Comparison of ENCODE assay signal across 14 cellular contexts in the genomic region with DNA sequence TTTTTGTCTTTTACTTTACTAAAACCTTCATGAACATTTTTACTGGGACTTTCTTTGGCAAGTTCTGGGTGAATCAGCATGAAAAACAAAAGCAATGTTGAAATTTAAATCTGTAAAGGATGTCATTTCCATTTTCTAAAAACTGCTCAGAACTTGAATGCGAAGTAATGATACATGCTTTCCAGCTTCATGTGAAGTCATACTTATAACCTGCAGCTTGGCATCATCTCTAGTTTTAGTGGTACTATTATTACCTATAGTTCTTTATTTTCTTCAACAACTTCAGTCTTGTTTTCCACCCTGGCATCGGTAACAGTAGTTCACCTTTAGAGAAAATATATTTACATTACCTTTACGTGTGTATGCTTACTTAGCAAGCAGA.
DNase-seq lines count a peak whose midpoint lies in the region; ATAC-seq, FAIRE-seq and TF ChIP-seq lines count a peak whose summit lies in the region.
"Had no signal": no experiment of that assay in that cellular context is flagged by ENCODE, and none has a peak within 500 bp of the region (broad histone marks: within the 10 kb centered on the region; RNA-seq: fewer than 3 reads in every experiment).

No MANE protein-coding gene starts in this region.

- dilution Hi-C loops in keratinocyte (cut with MboI; ENCODE audit: extremely low pct_ligation_motif_present, low sequenced_read_pairs), result no loop called here

- peak overlapping the region; percentile 62 for H3K4me2 ChIP-seq in keratinocyte (ENCODE audit: control insufficient read depth, extremely low read depth, insufficient read depth, low read depth, low read length)
- H3K4me2 ChIP-seq: hepatocyte had no signal

- 53 to 55% methylated on average over 3 of the region's 3 CpGs for WGBS in aorta, 2 donors

- peak overlapping the region; percentile 11 for H3K9ac ChIP-seq in keratinocyte (ENCODE audit: control insufficient read depth, extremely low read depth, insufficient read depth, low read length)

- H2AFZ ChIP-seq in keratinocyte (ENCODE audit: control insufficient read depth, low read length), result no peak overlapping the region
- H2AFZ ChIP-seq: hepatocyte had no signal

- peaks cover 32% of the 10 kb centered on the region for H3K4me1 ChIP-seq in keratinocyte (ENCODE audit: control insufficient read depth, extremely low read depth, insufficient read depth, low read length)
- peaks cover 0 to 2% of the 10 kb centered on the region in 2 donors for H3K4me1 ChIP-seq in aorta (ENCODE audit: control insufficient read depth in 1 of 2, insufficient read depth in 2 of 2, low read length in 2 of 2)
- H3K4me1 ChIP-seq: colonic mucosa, SJCRH30 had no signal

- no peaks in the 10 kb centered on the region for H3K36me3 ChIP-seq in keratinocyte (ENCODE audit: control insufficient read depth in 2 of 2, extremely low read depth in 1 of 2, insufficient read depth in 2 of 2, low read length in 2 of 2)
- no peaks in the 10 kb centered on the region for H3K36me3 ChIP-seq in aorta (ENCODE audit: control insufficient read depth in 1 of 2, insufficient read depth in 2 of 2, low read length in 1 of 2)
- H3K36me3 ChIP-seq: colonic mucosa, SJCRH30 had no signal

- H3K4me3 ChIP-seq in AG04450 (ENCODE audit: low read depth, low read length) (no peak overlapping the region), keratinocyte (ENCODE audit: control insufficient read depth in 2 of 3, extremely low read depth in 1 of 3, insufficient read depth in 2 of 3, low read depth in 1 of 3, low read length in 3 of 3) (peak overlapping the region in 1 of 3 experiments; percentile 25), aorta (ENCODE audit: low read length in 2 of 2) (no peak overlapping the region)
- H3K4me3 ChIP-seq: colonic mucosa, hepatocyte, SJCRH30 had no signal

- H3K27me3 Mint-ChIP-seq in activated T-helper 1 cell treated with anti-CD3 and anti-CD28 coated beads, Interleukin-12 subunit alpha, Interleukin-12 subunit beta, Interleukin-2, Interleukin-4 antibody, amounts not matched to agents 30 ng/mL and 10 ng/mL and 1 ng/mL, durations not matched to agents 14 hours and 24 hours and 36 hours (ENCODE audit: insufficient read depth), result no peaks in the 10 kb centered on the region

- no peak for FAIRE-seq in keratinocyte (lab: Jason Lieb, UNC)

- peak; percentile 29 for ATAC-seq in GM21529 (IDR thresholded peaks at IDR 0.05; ENCODE audit: unreplicated experiment)
- ATAC-seq in aorta (ENCODE audit: low FRiP score), result no peak
- ATAC-seq: left cardiac atrium had no signal

- peaks cover 19% of the 10 kb centered on the region for H3K4me1 Mint-ChIP-seq in activated T-helper 1 cell treated with anti-CD3 and anti-CD28 coated beads, Interleukin-12 subunit alpha, Interleukin-12 subunit beta, Interleukin-2, Interleukin-4 antibody, amounts not matched to agents 30 ng/mL and 10 ng/mL and 1 ng/mL, durations not matched to agents 14 hours and 24 hours and 36 hours (ENCODE audit: low read depth)

- H3K9me3 Mint-ChIP-seq in activated T-helper 1 cell treated with anti-CD3 and anti-CD28 coated beads, Interleukin-12 subunit alpha, Interleukin-12 subunit beta, Interleukin-2, Interleukin-4 antibody, amounts not matched to agents 30 ng/mL and 10 ng/mL and 1 ng/mL, durations not matched to agents 14 hours and 24 hours and 36 hours, result peaks cover 24% of the 10 kb centered on the region

- CTCF ChIA-PET in AG04450 (lab: Charles Lee), result no interaction called here

- no peak for DNase-seq in AG04450 (ENCODE audit: low read depth, low spot score)
- no peak for DNase-seq in activated T-helper 1 cell treated with anti-CD3 and anti-CD28 coated beads, Interleukin-12 subunit alpha, Interleukin-12 subunit beta, Interleukin-2, Interleukin-4 antibody, amounts not matched to agents 30 ng/mL and 10 ng/mL and 1 ng/mL, durations not matched to agents 14 hours and 24 hours and 36 hours (ENCODE audit: low spot score)
- DNase-seq in keratinocyte (ENCODE audit: low read depth, low spot score), result no peak
- no peak for DNase-seq in glomerular visceral epithelial cell (ENCODE audit: extremely low spot score)
- no peak for DNase-seq in aorta
- no peak for DNase-seq in OCI-M2 (lab: John Stamatoyannopoulos, UW; ENCODE audit: unreplicated experiment)
- no peak for DNase-seq in HK-2 (ENCODE audit: unreplicated experiment)
- DNase-seq: colonic mucosa, DMS153, erythroblast, left cardiac atrium, SJCRH30 had no signal

- POLR2A ChIA-PET in AG04450 (lab: Yijun Ruan, JAX), result interaction anchor here (1.0 to 3.3 kb wide), 8 partner anchors 20 to 149 kb away, joined by 3 to 18 read pairs (median 4); no protein-coding TSS in a partner anchor

- intact Hi-C loops in activated T-helper 1 cell treated with anti-CD3 and anti-CD28 coated beads, Interleukin-12 subunit alpha, Interleukin-12 subunit beta, Interleukin-2, Interleukin-4 antibody, amounts not matched to agents 30 ng/mL and 10 ng/mL and 1 ng/mL, durations not matched to agents 14 hours and 24 hours and 36 hours (cut with micrococcal nuclease), result loop anchor here (1.0 to 10.0 kb wide), 6 partner anchors 93 to 313 kb away; no protein-coding TSS in a partner anchor
- intact Hi-C loops in aorta (cut with DNase I), result loop anchor here in 1 of 2 donors (5.0 kb wide), 1 partner anchor 95 kb away; no protein-coding TSS in a partner anchor

- no peaks in the 10 kb centered on the region for H3K9me1 ChIP-seq in keratinocyte (ENCODE audit: control insufficient read depth, extremely low read depth, insufficient read depth, low read length)

- peaks cover 4% of the 10 kb centered on the region for H3K36me3 Mint-ChIP-seq in activated T-helper 1 cell treated with anti-CD3 and anti-CD28 coated beads, Interleukin-12 subunit alpha, Interleukin-12 subunit beta, Interleukin-2, Interleukin-4 antibody, amounts not matched to agents 30 ng/mL and 10 ng/mL and 1 ng/mL, durations not matched to agents 14 hours and 24 hours and 36 hours (ENCODE audit: low read depth)

- H3K27ac ChIP-seq in AG04450 (ENCODE audit: low read depth, low read length), result peak overlapping the region; percentile 85
- H3K27ac ChIP-seq in keratinocyte (ENCODE audit: control insufficient read depth, insufficient read depth, low read length), result peak overlapping the region; percentile 85
- peak overlapping the region in 1 of 2 donors; percentile 74 for H3K27ac ChIP-seq in aorta (ENCODE audit: low read depth in 1 of 2, low read length in 2 of 2)
- H3K27ac ChIP-seq: colonic mucosa, SJCRH30 had no signal

- peak overlapping the region; percentile 91 for H3K27ac Mint-ChIP-seq in activated T-helper 1 cell treated with anti-CD3 and anti-CD28 coated beads, Interleukin-12 subunit alpha, Interleukin-12 subunit beta, Interleukin-2, Interleukin-4 antibody, amounts not matched to agents 30 ng/mL and 10 ng/mL and 1 ng/mL, durations not matched to agents 14 hours and 24 hours and 36 hours

- no peaks in the 10 kb centered on the region for H3K79me2 ChIP-seq in keratinocyte (ENCODE audit: control insufficient read depth, insufficient read depth, low read length)
- H3K79me2 ChIP-seq: hepatocyte had no signal

- no peaks in the 10 kb centered on the region for H4K20me1 ChIP-seq in keratinocyte (ENCODE audit: control insufficient read depth, extremely low read depth, insufficient read depth, low read length)

- H3K27me3 ChIP-seq in AG04450 (ENCODE audit: control insufficient read depth, insufficient read depth, low read length) (no peaks in the 10 kb centered on the region), keratinocyte (ENCODE audit: control insufficient read depth, extremely low read depth, insufficient read depth, low read length) (no peaks in the 10 kb centered on the region), aorta (ENCODE audit: control insufficient read depth in 1 of 2, insufficient read depth in 2 of 2, low read length in 1 of 2) (no peaks in the 10 kb centered on the region)
- H3K27me3 ChIP-seq: colonic mucosa, hepatocyte, SJCRH30 had no signal

- H3K4me3 Mint-ChIP-seq in activated T-helper 1 cell treated with anti-CD3 and anti-CD28 coated beads, Interleukin-12 subunit alpha, Interleukin-12 subunit beta, Interleukin-2, Interleukin-4 antibody, amounts not matched to agents 30 ng/mL and 10 ng/mL and 1 ng/mL, durations not matched to agents 14 hours and 24 hours and 36 hours, result peak overlapping the region; percentile 47

- no peak for TF ChIP-seq CTCF in AG04450 (IDR thresholded peaks at IDR 0.05; ENCODE audit: low read depth, low read length)
- no peak for TF ChIP-seq CTCF in keratinocyte (optimal IDR thresholded peaks at IDR 0.05 in 1 of 3, IDR thresholded peaks at IDR 0.05 in 1 of 3, conservative IDR thresholded peaks at IDR 0.05 in 1 of 3; ENCODE audit: extremely low read depth in 1 of 3, insufficient read depth in 2 of 3, low read length in 3 of 3)

- no peaks in the 10 kb centered on the region for H3K9me3 ChIP-seq in AG04450 (ENCODE audit: control insufficient read depth, insufficient read depth, low read length)
- H3K9me3 ChIP-seq in keratinocyte (ENCODE audit: control insufficient read depth, low read depth, low read length), result no peaks in the 10 kb centered on the region
- no peaks in the 10 kb centered on the region for H3K9me3 ChIP-seq in aorta (ENCODE audit: control insufficient read depth, low read length)
- H3K9me3 ChIP-seq: colonic mucosa, SJCRH30 had no signal
